In the genomic region with DNA sequence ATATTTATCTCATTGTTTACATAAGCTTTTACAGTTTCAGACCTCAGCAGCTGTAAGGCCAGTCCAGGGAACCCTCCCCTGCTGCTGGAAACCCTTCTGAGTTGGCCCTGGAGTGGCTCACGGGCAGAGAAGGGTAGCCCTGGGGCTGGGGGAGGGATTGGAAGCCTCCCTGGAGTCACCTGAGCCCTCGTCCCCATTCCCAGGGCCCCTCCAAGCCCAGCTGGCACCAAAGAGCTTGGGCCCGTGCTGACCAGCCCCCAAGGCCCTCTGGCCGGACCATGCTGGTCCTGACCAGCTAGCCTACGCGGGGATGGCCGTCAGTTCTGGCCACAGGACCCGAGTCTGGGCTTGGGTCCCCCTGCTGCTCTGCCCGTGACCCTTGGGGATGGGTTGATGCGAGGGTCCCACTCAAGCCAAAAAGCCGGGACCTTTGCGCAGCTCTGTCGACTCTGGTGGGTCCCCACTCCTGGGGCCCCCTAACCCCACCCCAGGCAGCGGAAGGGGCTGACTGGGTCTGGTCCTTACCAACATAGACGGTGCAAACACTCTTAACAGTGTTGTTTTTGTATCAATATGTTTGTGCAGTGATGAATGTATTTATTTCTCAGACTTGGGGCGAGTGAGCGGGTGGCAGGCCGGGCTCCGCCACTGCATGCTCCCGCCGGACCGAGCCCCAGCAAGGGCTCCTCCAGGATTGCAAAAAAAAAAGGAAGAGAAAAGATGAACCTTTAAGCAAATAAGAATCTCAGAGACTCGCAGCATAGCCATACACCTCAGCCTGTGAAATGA, we compare ENCODE assay signal across 1 cellular context.
TF ChIP-seq lines count a peak whose summit lies in the region.

No MANE protein-coding gene starts in this region.

TF ChIP-seq in HepG2, 621 proteins besides CTCF, POLR2A, EP300 and RAD21:
- TF ChIP-seq ZFP1 (CRISPR knock-in tag; IDR thresholded peaks at IDR 0.05) (no peak), AGO2 (optimal IDR thresholded peaks at IDR 0.05; ENCODE audit: low read depth, low read length) (peak; percentile 42)
